12 cellular contexts compared by ENCODE assay signal in genomic region chr22:24445481-24446290, GRCh38. TPM values are rescaled to one million over a fixed set of nuclear protein-coding genes. Genes with fewer than 3 reads are reported as not detected.
DNase-seq lines count a peak whose midpoint lies in the region; ATAC-seq and TF ChIP-seq lines count a peak whose summit lies in the region.
"Had no signal": no experiment of that assay in that cellular context is flagged by ENCODE, and none has a peak within 500 bp of the region (broad histone marks: within the 10 kb centered on the region; RNA-seq: fewer than 3 reads in every experiment).

No MANE protein-coding gene starts in this region.

- H3K4me3 ChIP-seq in RWPE2 (ENCODE audit: severe bottlenecking) (no peak overlapping the region), foreskin fibroblast (ENCODE audit: low read depth in 1 of 2, low read length in 2 of 2) (no peak overlapping the region)
- H3K4me3 ChIP-seq: body of pancreas had no signal

- no peak; the same call in 2 of the 3 replicates for ATAC-seq in RWPE2 (ENCODE audit: low read depth)
- ATAC-seq in effector memory CD8-positive, alpha-beta T cell (replicated peaks): no peak
- ATAC-seq in stimulated activated memory B cell treated with anti-CD40 and anti-IgM and Interleukin-4, amounts not matched to agents 10 μg/mL and 1 μg/mL and 100 μg/mL, for 72 hours: peak; percentile 78
- no peak for ATAC-seq in HG03175 (IDR thresholded peaks at IDR 0.05; ENCODE audit: unreplicated experiment)
- ATAC-seq: body of pancreas, left colon had no signal

- H3K36me3 ChIP-seq in RWPE2 (ENCODE audit: low read depth): no peaks in the 10 kb centered on the region

- H3K4me1 ChIP-seq in RWPE2 (ENCODE audit: insufficient read depth, poor library complexity, severe bottlenecking): no peaks in the 10 kb centered on the region
- H3K4me1 ChIP-seq: body of pancreas had no signal

- H3K9me3 Mint-ChIP-seq in activated naive CD4-positive, alpha-beta T cell treated with anti-CD3 and anti-CD28 coated beads for 36 hours: no peaks in the 10 kb centered on the region
- H3K9me3 Mint-ChIP-seq in effector memory CD8-positive, alpha-beta T cell: no peaks in the 10 kb centered on the region
- no peaks in the 10 kb centered on the region for H3K9me3 Mint-ChIP-seq in stimulated activated memory B cell treated with anti-CD40 and anti-IgM and Interleukin-4, amounts not matched to agents 10 μg/mL and 1 μg/mL and 100 μg/mL, for 72 hours

- H3K27me3 ChIP-seq in RWPE2 (ENCODE audit: insufficient read depth, poor library complexity, severe bottlenecking): no peaks in the 10 kb centered on the region
- H3K27me3 ChIP-seq: body of pancreas had no signal

- no peak overlapping the region for H3K27ac ChIP-seq in RWPE2 (ENCODE audit: poor library complexity, severe bottlenecking)
- H3K27ac ChIP-seq: body of pancreas, C4-2B, KMS-11 had no signal

- H3K36me3 Mint-ChIP-seq in activated naive CD4-positive, alpha-beta T cell treated with anti-CD3 and anti-CD28 coated beads for 36 hours (ENCODE audit: low read depth): peaks cover 26% of the 10 kb centered on the region
- peaks cover 40% of the 10 kb centered on the region for H3K36me3 Mint-ChIP-seq in effector memory CD8-positive, alpha-beta T cell (ENCODE audit: insufficient read depth)
- peaks cover 28% of the 10 kb centered on the region for H3K36me3 Mint-ChIP-seq in stimulated activated memory B cell treated with anti-CD40 and anti-IgM and Interleukin-4, amounts not matched to agents 10 μg/mL and 1 μg/mL and 100 μg/mL, for 72 hours

- peak overlapping the region; percentile 37 for H3K27ac Mint-ChIP-seq in activated naive CD4-positive, alpha-beta T cell treated with anti-CD3 and anti-CD28 coated beads for 36 hours
- peak overlapping the region; percentile 16 to 31 for H3K27ac Mint-ChIP-seq in effector memory CD8-positive, alpha-beta T cell
- peak overlapping the region; percentile 26 for H3K27ac Mint-ChIP-seq in stimulated activated memory B cell treated with anti-CD40 and anti-IgM and Interleukin-4, amounts not matched to agents 10 μg/mL and 1 μg/mL and 100 μg/mL, for 72 hours

- H3K4me1 Mint-ChIP-seq in activated naive CD4-positive, alpha-beta T cell treated with anti-CD3 and anti-CD28 coated beads for 36 hours (ENCODE audit: low read depth): peaks cover 45% of the 10 kb centered on the region
- H3K4me1 Mint-ChIP-seq in effector memory CD8-positive, alpha-beta T cell (ENCODE audit: low read depth in 2 of 2): peaks cover 15 to 16% of the 10 kb centered on the region in 2 donors
- H3K4me1 Mint-ChIP-seq in stimulated activated memory B cell treated with anti-CD40 and anti-IgM and Interleukin-4, amounts not matched to agents 10 μg/mL and 1 μg/mL and 100 μg/mL, for 72 hours: peaks cover 55% of the 10 kb centered on the region

- DNase-seq in activated naive CD4-positive, alpha-beta T cell treated with anti-CD3 and anti-CD28 coated beads for 36 hours: peak; percentile 63
- DNase-seq in activated naive CD4-positive, alpha-beta T cell treated with Interleukin-2 at 50 U/mL for 16 hours: no peak
- DNase-seq in RWPE2 (ENCODE audit: low spot score) (peak; percentile 17), GM03348 (ENCODE audit: low spot score) (no peak), foreskin fibroblast (no peak)
- no peak for DNase-seq in effector memory CD8-positive, alpha-beta T cell
- DNase-seq: body of pancreas, left colon had no signal

- CTCF ChIA-PET in activated naive CD4-positive, alpha-beta T cell treated with anti-CD3 and anti-CD28 coated beads for 36 hours (lab: Charles Lee): interaction anchor here (0.9 to 1.0 kb wide), 2 partner anchors 15 to 215 kb away, joined by 3 read pairs; no protein-coding TSS in a partner anchor

- H3K9me3 ChIP-seq in RWPE2 (ENCODE audit: severe bottlenecking): no peaks in the 10 kb centered on the region
- H3K9me3 ChIP-seq: body of pancreas had no signal

- H3K27me3 Mint-ChIP-seq in activated naive CD4-positive, alpha-beta T cell treated with anti-CD3 and anti-CD28 coated beads for 36 hours (ENCODE audit: low read depth): no peaks in the 10 kb centered on the region
- no peaks in the 10 kb centered on the region for H3K27me3 Mint-ChIP-seq in effector memory CD8-positive, alpha-beta T cell
- no peaks in the 10 kb centered on the region for H3K27me3 Mint-ChIP-seq in stimulated activated memory B cell treated with anti-CD40 and anti-IgM and Interleukin-4, amounts not matched to agents 10 μg/mL and 1 μg/mL and 100 μg/mL, for 72 hours

- TF ChIP-seq CTCF in RWPE2 (IDR thresholded peaks at IDR 0.05; ENCODE audit: poor library complexity, severe bottlenecking) (no peak), foreskin fibroblast (IDR thresholded peaks at IDR 0.05; ENCODE audit: low read depth, low read length) (no peak)

- no peak overlapping the region for H3K4me3 Mint-ChIP-seq in activated naive CD4-positive, alpha-beta T cell treated with anti-CD3 and anti-CD28 coated beads for 36 hours
- no peak overlapping the region for H3K4me3 Mint-ChIP-seq in effector memory CD8-positive, alpha-beta T cell
- no peak overlapping the region for H3K4me3 Mint-ChIP-seq in stimulated activated memory B cell treated with anti-CD40 and anti-IgM and Interleukin-4, amounts not matched to agents 10 μg/mL and 1 μg/mL and 100 μg/mL, for 72 hours

- intact Hi-C loops in activated naive CD4-positive, alpha-beta T cell treated with anti-CD3 and anti-CD28 coated beads for 36 hours (cut with micrococcal nuclease): loop anchor here (1.0 kb wide), 1 partner anchor 11 kb away; no protein-coding TSS in a partner anchor

RNA-seq across cellular contexts. Expression of gene ADORA2A, which starts 18.3 kb away (rescaled TPM):
- total RNA-seq in activated naive CD4-positive, alpha-beta T cell treated with anti-CD3 and anti-CD28 coated beads for 36 hours: 10 to 100 TPM; 37.6 to 38.0 TPM

RNA-seq across cellular contexts. Expression of gene UPB1, which starts 49.4 kb away (rescaled TPM):
- under 1 TPM in 1 of 2 experiments, not detected in 1; 0.10 TPM for total RNA-seq in activated naive CD4-positive, alpha-beta T cell treated with anti-CD3 and anti-CD28 coated beads for 36 hours

Comparison
In these comparisons a context has a peak if more than half of its experiments do, and no peak if none do; other contexts are left out.
1. DNase-seq: peak in activated naive CD4-positive, alpha-beta T cell treated with anti-CD3 and anti-CD28 coated beads for 36 hours (single experiment) and RWPE2 (single experiment); none in activated naive CD4-positive, alpha-beta T cell treated with Interleukin-2 at 50 U/mL for 16 hours (single experiment), effector memory CD8-positive, alpha-beta T cell (0 of 3), GM03348 (single experiment) and foreskin fibroblast (0 of 2).
2. Peak in every context shown above with its lines, with median percentiles within 50 percentile points of each other: H3K27ac Mint-ChIP-seq.